ENCODE assay signal across 27 cellular contexts in the genomic region with DNA sequence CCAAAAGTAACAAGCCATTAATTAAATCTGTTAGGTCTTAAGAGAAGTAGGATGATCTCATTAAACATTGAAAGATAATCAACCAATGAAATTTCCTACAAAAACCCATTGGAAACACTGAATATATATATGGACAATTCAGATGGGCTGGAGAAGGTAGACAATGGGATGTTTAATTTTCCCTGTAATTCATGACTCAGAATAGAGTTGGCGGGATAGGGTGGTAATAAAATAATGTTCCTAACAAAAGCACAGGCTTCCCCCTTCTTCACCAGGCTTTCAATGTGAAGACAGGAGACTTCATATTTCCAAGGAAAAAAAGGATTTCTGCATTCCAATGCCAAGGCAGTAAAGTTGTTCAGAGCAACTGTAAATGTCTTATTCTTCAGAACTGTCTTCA.
DNase-seq lines count a peak whose midpoint lies in the region; ATAC-seq and TF ChIP-seq lines count a peak whose summit lies in the region.
"Had no signal": no experiment of that assay in that cellular context is flagged by ENCODE, and none has a peak within 500 bp of the region (broad histone marks: within the 10 kb centered on the region; RNA-seq: fewer than 3 reads in every experiment).

No MANE protein-coding gene starts in this region.

- H3K4me2 ChIP-seq in SK-N-SH = no peak overlapping the region

- H3K36me3 ChIP-seq in esophagus muscularis mucosa = no peaks in the 10 kb centered on the region
- no peaks in the 10 kb centered on the region for H3K36me3 ChIP-seq in prostate gland
- H3K36me3 ChIP-seq in SK-N-SH (replicated peaks in 1 of 2; ENCODE audit: control insufficient read depth in 1 of 2, insufficient read depth in 2 of 2, low read length in 1 of 2) = no peaks in the 10 kb centered on the region
- H3K36me3 ChIP-seq: SJCRH30, spleen, uterus had no signal

- H3K27me3 ChIP-seq in esophagus muscularis mucosa (no peaks in the 10 kb centered on the region), prostate gland (replicated peaks; ENCODE audit: insufficient read depth) (no peaks in the 10 kb centered on the region), SK-N-SH (ENCODE audit: insufficient read depth) (no peaks in the 10 kb centered on the region)
- H3K27me3 ChIP-seq: SJCRH30, spleen, uterus had no signal

- no peaks in the 10 kb centered on the region for H4K20me1 ChIP-seq in SK-N-SH (ENCODE audit: insufficient read depth)

- no peak overlapping the region for H2AFZ ChIP-seq in SK-N-SH (ENCODE audit: low read depth)

- H3F3A ChIP-seq in SK-N-SH (replicated peaks; ENCODE audit: insufficient read depth) = peaks cover 14% of the 10 kb centered on the region

- no peak overlapping the region for H3K4me3 Mint-ChIP-seq in activated CD8-positive, alpha-beta T cell treated with anti-CD3 and anti-CD28 coated beads for 36 hours
- no peak overlapping the region for H3K4me3 Mint-ChIP-seq in activated CD8-positive, alpha-beta T cell treated with anti-CD3 and anti-CD28 coated beads, Interleukin-2, amount 10 ng/mL, durations not matched to agents 7 days and 5 days
- H3K4me3 Mint-ChIP-seq: activated naive CD4-positive, alpha-beta T cell treated with anti-CD3 and anti-CD28 coated beads for 36 hours; activated T-helper 1 cell treated with anti-CD3 and anti-CD28 coated beads, Interleukin-12 subunit alpha, Interleukin-12 subunit beta, Interleukin-2, Interleukin-4 antibody, amounts not matched to agents 30 ng/mL and 10 ng/mL and 1 ng/mL, durations not matched to agents 14 hours and 24 hours and 36 hours; CD4-positive, CD25-positive, alpha-beta regulatory T cell; HFFc6; stimulated activated naive CD8-positive, alpha-beta T cell treated with anti-CD3 and anti-CD28 coated beads, Interleukin-15, amount 100 ng/mL, for 72 hours had no signal

- peaks cover 2% of the 10 kb centered on the region for H3K9me3 Mint-ChIP-seq in activated CD8-positive, alpha-beta T cell treated with anti-CD3 and anti-CD28 coated beads for 36 hours
- no peaks in the 10 kb centered on the region for H3K9me3 Mint-ChIP-seq in activated CD8-positive, alpha-beta T cell treated with anti-CD3 and anti-CD28 coated beads, Interleukin-2, amount 10 ng/mL, durations not matched to agents 7 days and 5 days (ENCODE audit: insufficient read depth)
- H3K9me3 Mint-ChIP-seq: activated naive CD4-positive, alpha-beta T cell treated with anti-CD3 and anti-CD28 coated beads for 36 hours; activated T-helper 1 cell treated with anti-CD3 and anti-CD28 coated beads, Interleukin-12 subunit alpha, Interleukin-12 subunit beta, Interleukin-2, Interleukin-4 antibody, amounts not matched to agents 30 ng/mL and 10 ng/mL and 1 ng/mL, durations not matched to agents 14 hours and 24 hours and 36 hours; CD4-positive, CD25-positive, alpha-beta regulatory T cell; HFFc6; nephron progenitor cell; stimulated activated naive CD8-positive, alpha-beta T cell treated with anti-CD3 and anti-CD28 coated beads, Interleukin-15, amount 100 ng/mL, for 72 hours had no signal

- peaks cover 54% of the 10 kb centered on the region; the same call in 1 of the 2 replicates for H3K79me2 ChIP-seq in SK-N-SH (ENCODE audit: insufficient read depth)

- H3K27ac Mint-ChIP-seq in activated CD8-positive, alpha-beta T cell treated with anti-CD3 and anti-CD28 coated beads for 36 hours = peak overlapping the region; percentile 16
- no peak overlapping the region for H3K27ac Mint-ChIP-seq in activated CD8-positive, alpha-beta T cell treated with anti-CD3 and anti-CD28 coated beads, Interleukin-2, amount 10 ng/mL, durations not matched to agents 7 days and 5 days
- H3K27ac Mint-ChIP-seq: activated naive CD4-positive, alpha-beta T cell treated with anti-CD3 and anti-CD28 coated beads for 36 hours; activated T-helper 1 cell treated with anti-CD3 and anti-CD28 coated beads, Interleukin-12 subunit alpha, Interleukin-12 subunit beta, Interleukin-2, Interleukin-4 antibody, amounts not matched to agents 30 ng/mL and 10 ng/mL and 1 ng/mL, durations not matched to agents 14 hours and 24 hours and 36 hours; CD4-positive, CD25-positive, alpha-beta regulatory T cell; HFFc6; stimulated activated naive CD8-positive, alpha-beta T cell treated with anti-CD3 and anti-CD28 coated beads, Interleukin-15, amount 100 ng/mL, for 72 hours had no signal

- no peaks in the 10 kb centered on the region for H3K9me2 ChIP-seq in SK-N-SH

- H3K9me3 ChIP-seq in esophagus muscularis mucosa (no peaks in the 10 kb centered on the region), prostate gland (no peaks in the 10 kb centered on the region), SK-N-SH (no peaks in the 10 kb centered on the region)
- H3K9me3 ChIP-seq: SJCRH30, spleen, uterus had no signal

- H3K4me1 Mint-ChIP-seq in activated CD8-positive, alpha-beta T cell treated with anti-CD3 and anti-CD28 coated beads for 36 hours (ENCODE audit: low read depth) = peaks cover 92% of the 10 kb centered on the region
- H3K4me1 Mint-ChIP-seq in activated CD8-positive, alpha-beta T cell treated with anti-CD3 and anti-CD28 coated beads, Interleukin-2, amount 10 ng/mL, durations not matched to agents 7 days and 5 days (ENCODE audit: low read depth) = peaks cover 43% of the 10 kb centered on the region

- H3K27me3 Mint-ChIP-seq in activated CD8-positive, alpha-beta T cell treated with anti-CD3 and anti-CD28 coated beads for 36 hours = no peaks in the 10 kb centered on the region
- no peaks in the 10 kb centered on the region for H3K27me3 Mint-ChIP-seq in activated CD8-positive, alpha-beta T cell treated with anti-CD3 and anti-CD28 coated beads, Interleukin-2, amount 10 ng/mL, durations not matched to agents 7 days and 5 days (ENCODE audit: low read depth)
- H3K27me3 Mint-ChIP-seq: CD4-positive, CD25-positive, alpha-beta regulatory T cell; stimulated activated naive CD8-positive, alpha-beta T cell treated with anti-CD3 and anti-CD28 coated beads, Interleukin-15, amount 100 ng/mL, for 72 hours had no signal

- H3K36me3 Mint-ChIP-seq in activated CD8-positive, alpha-beta T cell treated with anti-CD3 and anti-CD28 coated beads for 36 hours (ENCODE audit: low read depth) = peaks cover 26% of the 10 kb centered on the region
- H3K36me3 Mint-ChIP-seq in activated CD8-positive, alpha-beta T cell treated with anti-CD3 and anti-CD28 coated beads, Interleukin-2, amount 10 ng/mL, durations not matched to agents 7 days and 5 days (ENCODE audit: low read depth) = peaks cover 4% of the 10 kb centered on the region

- no peak for DNase-seq in activated CD8-positive, alpha-beta T cell treated with anti-CD3 and anti-CD28 coated beads for 36 hours
- no peak for DNase-seq in activated CD8-positive, alpha-beta T cell treated with anti-CD3 and anti-CD28 coated beads, Interleukin-2, amount 10 ng/mL, durations not matched to agents 7 days and 5 days
- DNase-seq in NCI-H748 treated with DMSO at 0.1 percent for 48 hours (lab: John Stamatoyannopoulos, UW) = peak; percentile 37
- no peak for DNase-seq in esophagus muscularis mucosa (ENCODE audit: extremely low spot score)
- DNase-seq in prostate gland (ENCODE audit: low spot score) = no peak
- DNase-seq in GM19240 (ENCODE audit: insufficient read length, low spot score) = no peak
- DNase-seq in SK-N-SH = no peak
- no peak for DNase-seq in T-helper 9 cell
- DNase-seq: activated CD4-positive, CD25-positive, alpha-beta regulatory T cell; activated naive CD4-positive, alpha-beta T cell treated with anti-CD3 and anti-CD28 coated beads for 36 hours; AML-193; CD4-positive, CD25-positive, alpha-beta regulatory T cell; DMS 273 treated with DMSO at 0.1 percent for 48 hours; effector CD4-positive, alpha-beta T cell; GOT3; HFFc6; NCI-H1048; NCI-H187; NCI-H446 treated with DMSO at 0.1 percent for 48 hours; nephron progenitor cell; RPMI8226; SJCRH30; spleen; stimulated activated CD4-positive, alpha-beta T cell treated with anti-CD3 and anti-CD28 coated beads, Interleukin-2, amount 100 ng/mL, for 24 hours; stimulated activated naive CD8-positive, alpha-beta T cell treated with anti-CD3 and anti-CD28 coated beads, Interleukin-15, amount 100 ng/mL, for 72 hours; uterus had no signal

- peak overlapping the region in 3 of 4 donors; percentile 11 to 89 (median 87) for H3K27ac ChIP-seq in esophagus muscularis mucosa (replicated peaks in 1 of 4)
- H3K27ac ChIP-seq in prostate gland = peak overlapping the region; percentile 42 to 67
- H3K27ac ChIP-seq in SK-N-SH (ENCODE audit: low read depth in 2 of 2, low read length in 1 of 2) = peak overlapping the region in 1 of 2 experiments; percentile 31; a peak in 1 of 4 replicates
- H3K27ac ChIP-seq: SJCRH30, spleen had no signal

- POLR2A ChIA-PET in activated CD8-positive, alpha-beta T cell treated with anti-CD3 and anti-CD28 coated beads for 36 hours (lab: Charles Lee) = interaction anchor here (0.8 kb wide), 1 partner anchor 11 kb away, joined by 3 read pairs; no protein-coding TSS in a partner anchor
- POLR2A ChIA-PET in activated CD8-positive, alpha-beta T cell treated with anti-CD3 and anti-CD28 coated beads, Interleukin-2, amount 10 ng/mL, durations not matched to agents 7 days and 5 days (lab: Charles Lee) = no interaction called here
- POLR2A ChIA-PET in SK-N-SH (lab: Yijun Ruan, JAX) = no interaction called here

- TF ChIP-seq CTCF in activated CD8-positive, alpha-beta T cell treated with anti-CD3 and anti-CD28 coated beads for 36 hours (IDR thresholded peaks at IDR 0.05) = no peak
- TF ChIP-seq CTCF in esophagus muscularis mucosa (IDR thresholded peaks at IDR 0.05) = no peak
- TF ChIP-seq CTCF in prostate gland (IDR thresholded peaks at IDR 0.05) = no peak
- TF ChIP-seq CTCF in SK-N-SH (IDR thresholded peaks at IDR 0.05) = no peak

- TF ChIP-seq POLR2A in esophagus muscularis mucosa (IDR thresholded peaks at IDR 0.05; ENCODE audit: low read depth) = no peak
- TF ChIP-seq POLR2A in prostate gland (IDR thresholded peaks at IDR 0.05) = no peak

- H3K9ac ChIP-seq in SK-N-SH = no peak overlapping the region

- CTCF ChIA-PET in activated CD8-positive, alpha-beta T cell treated with anti-CD3 and anti-CD28 coated beads for 36 hours (lab: Charles Lee) = interaction anchor here (0.8 to 1.0 kb wide), 2 partner anchors 11 to 286 kb away, joined by 3 to 4 read pairs; no protein-coding TSS in a partner anchor
- CTCF ChIA-PET in activated CD8-positive, alpha-beta T cell treated with anti-CD3 and anti-CD28 coated beads, Interleukin-2, amount 10 ng/mL, durations not matched to agents 7 days and 5 days (lab: Charles Lee) = no interaction called here
- CTCF ChIA-PET in SK-N-SH (lab: Yijun Ruan, JAX) = no interaction called here

- WGBS in esophagus muscularis mucosa = 78% methylated on average over 1 of the region's 1 CpG
- 34% methylated on average over 1 of the region's 1 CpG for WGBS in prostate gland
- 100% methylated on average over 1 of the region's 1 CpG for WGBS in SK-N-SH (ENCODE audit: low lambda C conversion rate)

- TF ChIP-seq EP300 in esophagus muscularis mucosa (IDR thresholded peaks at IDR 0.05) (no peak), SK-N-SH (IDR thresholded peaks at IDR 0.05; ENCODE audit: borderline replicate concordance in 1 of 2, low read depth in 1 of 2, low read length in 1 of 2) (no peak)

- TF ChIP-seq RAD21 in SK-N-SH (IDR thresholded peaks at IDR 0.05; ENCODE audit: low read length) = no peak

- no peak overlapping the region for H3K4me3 ChIP-seq in esophagus muscularis mucosa
- H3K4me3 ChIP-seq in prostate gland = no peak overlapping the region
- no peak overlapping the region for H3K4me3 ChIP-seq in SK-N-SH (ENCODE audit: low read depth in 2 of 2, low read length in 1 of 2)
- H3K4me3 ChIP-seq: SJCRH30, spleen, uterus had no signal

- intact Hi-C loops in activated CD8-positive, alpha-beta T cell treated with anti-CD3 and anti-CD28 coated beads for 36 hours (cut with micrococcal nuclease) = no loop called here
- intact Hi-C loops in esophagus muscularis mucosa (cut with DNase I) (no loop called here), prostate gland (cut with DNase I) (no loop called here)

- H3K4me1 ChIP-seq in esophagus muscularis mucosa (peaks cover 58 to 90% (median 78%) of the 10 kb centered on the region in 4 donors), prostate gland (replicated peaks) (peaks cover 11% of the 10 kb centered on the region), SK-N-SH (ENCODE audit: control insufficient read depth in 1 of 2, insufficient read depth in 2 of 2, low read depth in 1 of 2, low read length in 1 of 2) (peaks cover 5 to 15% of the 10 kb centered on the region in 2 experiments; a peak in 3 of 4 replicates)
- H3K4me1 ChIP-seq: uterus had no signal

- ATAC-seq in activated CD8-positive, alpha-beta T cell treated with anti-CD3 and anti-CD28 coated beads for 36 hours = no peak
- no peak for ATAC-seq in activated CD8-positive, alpha-beta T cell treated with anti-CD3 and anti-CD28 coated beads, Interleukin-2, amount 10 ng/mL, durations not matched to agents 7 days and 5 days
- ATAC-seq: stimulated activated naive CD8-positive, alpha-beta T cell treated with anti-CD3 and anti-CD28 coated beads, Interleukin-15, amount 100 ng/mL, for 72 hours had no signal
